1 cellular context compared by ENCODE assay signal in the genomic region with DNA sequence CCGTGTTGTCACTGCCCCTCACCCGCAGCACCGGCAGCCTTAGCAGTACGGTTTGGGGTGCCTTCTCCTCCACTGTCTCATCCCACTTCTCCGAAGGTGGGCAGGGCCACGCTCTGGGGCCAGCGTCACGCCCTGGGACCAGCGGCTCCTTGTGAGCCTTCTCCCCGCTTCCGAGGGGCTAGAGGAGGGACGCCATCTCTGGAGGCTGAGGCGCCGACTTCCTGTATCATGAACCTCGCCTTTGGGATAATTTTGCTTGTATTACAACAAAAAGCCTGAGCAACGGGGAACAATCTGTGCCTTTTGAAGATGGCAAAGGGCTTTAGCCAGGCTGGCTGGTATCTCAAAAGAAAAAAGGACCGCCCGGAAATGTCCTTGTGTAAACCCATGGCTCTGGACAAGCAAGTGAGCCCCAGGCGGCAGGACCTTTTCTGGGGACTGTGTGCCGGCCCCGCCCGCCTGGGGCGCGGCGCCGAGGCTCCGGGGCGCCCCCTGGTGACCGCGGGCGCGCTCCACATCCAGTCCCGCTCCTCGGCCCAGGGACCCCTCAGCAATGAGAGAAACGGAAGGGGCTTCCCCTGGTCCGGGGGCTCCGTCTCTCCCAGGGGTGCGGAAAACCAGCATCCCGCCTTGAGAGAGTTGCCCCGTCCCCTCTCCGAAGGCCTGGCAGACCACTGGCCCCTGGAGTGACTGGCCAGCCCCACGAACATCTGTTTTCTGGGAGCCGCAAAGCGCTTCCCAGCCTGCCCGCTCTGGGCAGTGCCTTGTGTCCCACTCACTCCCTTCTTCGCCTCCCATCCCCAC.
TF ChIP-seq lines count a peak whose summit lies in the region.

No MANE protein-coding gene starts in this region.

TF ChIP-seq in GM12878, 131 proteins besides CTCF, POLR2A, EP300 and RAD21 (continued from another document):
- TF ChIP-seq JUND (IDR thresholded peaks at IDR 0.05; ENCODE audit: low read depth, low read length) = no peak
- no peak for TF ChIP-seq FOS (IDR thresholded peaks at IDR 0.05; ENCODE audit: borderline replicate concordance, extremely low read depth, insufficient read length)
- TF ChIP-seq TCF12 (IDR thresholded peaks at IDR 0.05; ENCODE audit: low read depth, low read length) = no peak; the same call in 1 of the 2 replicates
- no peak for TF ChIP-seq POLR2AphosphoS2 (IDR thresholded peaks at IDR 0.05; ENCODE audit: low read depth, low read length)
- peak; percentile 60; the same call in 1 of the 2 replicates for TF ChIP-seq FOXM1 (IDR thresholded peaks at IDR 0.05; ENCODE audit: low read depth, low read length)
- TF ChIP-seq HDGF (IDR thresholded peaks at IDR 0.05) = no peak
